9 cellular contexts compared by ENCODE assay signal in the genomic region with DNA sequence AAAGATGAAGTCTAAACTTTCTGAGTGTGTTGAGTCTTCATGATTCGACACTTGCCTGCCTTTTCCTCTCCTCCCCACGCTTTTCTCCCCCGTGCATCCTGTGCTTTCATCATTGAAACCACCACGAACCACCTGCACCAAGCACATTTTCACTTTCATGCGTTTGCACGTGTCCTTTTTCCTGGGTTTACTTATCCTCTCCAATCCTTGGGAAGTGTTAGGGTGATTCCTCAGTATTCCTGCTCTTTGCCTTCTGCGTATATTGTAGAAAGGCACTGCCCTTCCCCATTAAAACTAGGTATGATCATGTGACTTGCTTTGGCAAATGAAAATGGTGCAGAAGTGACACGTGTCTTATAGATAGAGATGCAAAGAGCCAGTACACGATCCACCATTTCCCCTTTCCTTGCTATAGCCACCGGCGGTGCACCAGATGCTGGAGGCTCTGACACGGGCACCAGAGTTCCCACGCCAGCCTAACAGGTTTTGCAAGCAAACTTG.
DNase-seq lines count a peak whose midpoint lies in the region; ATAC-seq, FAIRE-seq and TF ChIP-seq lines count a peak whose summit lies in the region.
"Had no signal": no experiment of that assay in that cellular context is flagged by ENCODE, and none has a peak within 500 bp of the region (broad histone marks: within the 10 kb centered on the region; RNA-seq: fewer than 3 reads in every experiment).

No MANE protein-coding gene starts in this region.

- H3K27me3 ChIP-seq in mononuclear cell (ENCODE audit: insufficient read depth, low read length): no peaks in the 10 kb centered on the region

- no peak for FAIRE-seq in frontal cortex (lab: Jason Lieb, UNC)

- no peaks in the 10 kb centered on the region for H3K9me3 ChIP-seq in mononuclear cell (ENCODE audit: low read depth, low read length)

- CTCF ChIA-PET in HEK293T (lab: Yijun Ruan, JAX): no interaction called here

- ATAC-seq in HG02588 (IDR thresholded peaks at IDR 0.05; ENCODE audit: unreplicated experiment): peak; percentile 48
- no peak for ATAC-seq in omental fat pad (ENCODE audit: low FRiP score)

- POLR2A ChIA-PET in HEK293T (lab: Yijun Ruan, JAX): no interaction called here

- H3K4me3 ChIP-seq in mononuclear cell (ENCODE audit: low read length): peak overlapping the region; percentile 15

- peak; percentile 6 for DNase-seq in GM10266 (ENCODE audit: extremely low spot score)
- DNase-seq in RPMI8226: peak; percentile 55
- DNase-seq in omental fat pad (ENCODE audit: low spot score): no peak
- no peak for DNase-seq in NCI-H82 treated with DMSO at 0.1 percent for 48 hours (lab: John Stamatoyannopoulos, UW; ENCODE audit: unreplicated experiment)
- DNase-seq in HEK293T (ENCODE audit: extremely low spot score): no peak
- no peak for DNase-seq in frontal cortex (ENCODE audit: low spot score in 2 of 2)
- DNase-seq: foreskin melanocyte had no signal

- no peaks in the 10 kb centered on the region for H3K4me1 ChIP-seq in mononuclear cell (ENCODE audit: insufficient read depth, low read length)

- TF ChIP-seq CTCF in GM10266 (IDR thresholded peaks at IDR 0.05; ENCODE audit: control insufficient read depth, insufficient read depth, low read depth, missing control alignments) (no peak), omental fat pad (IDR thresholded peaks at IDR 0.05) (no peak)

TF ChIP-seq in HEK293T, 16 proteins besides CTCF, POLR2A, EP300 and RAD21:
- TF ChIP-seq FOXA1 (IDR thresholded peaks at IDR 0.05) (no peak), PKNOX1 (IDR thresholded peaks at IDR 0.05) (no peak), L3MBTL2 (conservative IDR thresholded peaks at IDR 0.05) (no peak), CTBP1 (IDR thresholded peaks at IDR 0.05; ENCODE audit: borderline replicate concordance) (no peak)

Comparison
In these comparisons a context has a peak if more than half of its experiments do, and no peak if none do; other contexts are left out.
1. DNase-seq: peak in GM10266 (single experiment) and RPMI8226 (single experiment); none in omental fat pad (single experiment), NCI-H82 treated with DMSO at 0.1 percent for 48 hours (single experiment), HEK293T (single experiment) and frontal cortex (0 of 2).